ENCODE assay signal across 18 cellular contexts in the genomic region with DNA sequence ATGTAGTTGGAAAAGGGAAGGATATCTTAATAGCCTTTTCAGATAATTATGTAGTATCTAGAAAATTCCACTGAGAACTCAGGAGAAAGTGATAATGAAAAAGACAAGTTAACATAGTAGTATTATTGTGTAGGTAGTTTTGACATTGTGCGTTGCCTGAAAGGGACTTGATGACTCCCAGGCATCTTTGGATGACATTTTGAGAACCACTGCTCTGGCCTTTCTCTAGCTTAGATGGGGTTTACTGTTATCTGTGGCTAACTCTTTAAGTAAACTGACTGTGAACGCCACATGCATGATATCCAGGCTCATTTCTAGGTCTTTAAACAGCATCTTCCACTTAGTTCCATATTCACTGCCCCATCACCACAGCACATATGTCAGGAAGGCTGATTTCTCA. TPM values are rescaled to one million over a fixed set of nuclear protein-coding genes. Genes with fewer than 3 reads are reported as not detected.
DNase-seq lines count a peak whose midpoint lies in the region; ATAC-seq and TF ChIP-seq lines count a peak whose summit lies in the region.
"Had no signal": no experiment of that assay in that cellular context is flagged by ENCODE, and none has a peak within 500 bp of the region (broad histone marks: within the 10 kb centered on the region; RNA-seq: fewer than 3 reads in every experiment).

No MANE protein-coding gene starts in this region.

- H3K4me2 ChIP-seq in smooth muscle cell = peak overlapping the region; percentile 0
- H3K4me2 ChIP-seq: A549; BLaER1 treated with 17β-estradiol and CSF1 and Interleukin-3, amounts not matched to agents 10 nM and 100 nM had no signal

- no peaks in the 10 kb centered on the region for H3K4me1 ChIP-seq in smooth muscle cell (ENCODE audit: low read depth)
- H3K4me1 ChIP-seq in uterus = no peaks in the 10 kb centered on the region

- no peaks in the 10 kb centered on the region for H3K79me2 ChIP-seq in smooth muscle cell (ENCODE audit: low read depth)

- peak overlapping the region; percentile 38 to 74 for H3K27ac Mint-ChIP-seq in natural killer cell
- peak overlapping the region in 1 of 2 donors; percentile 21 for H3K27ac Mint-ChIP-seq in natural killer cell treated with Interleukin-12 subunit alpha and Interleukin-12 subunit beta and Interleukin-15 and Interleukin-18, amount 100 ng/mL, for 72 hours
- H3K27ac Mint-ChIP-seq: B cell; CD4-positive, alpha-beta T cell; CD8-positive, alpha-beta T cell had no signal

- H3K27me3 ChIP-seq in smooth muscle cell (ENCODE audit: low read depth) (no peaks in the 10 kb centered on the region), uterus (no peaks in the 10 kb centered on the region)
- H3K27me3 ChIP-seq: BLaER1 treated with 17β-estradiol and CSF1 and Interleukin-3, amounts not matched to agents 10 nM and 100 nM had no signal

- TF ChIP-seq POLR2A in uterus (IDR thresholded peaks at IDR 0.05) = no peak

- no peaks in the 10 kb centered on the region for H4K20me1 ChIP-seq in smooth muscle cell (ENCODE audit: low read depth)
- H4K20me1 ChIP-seq: BLaER1 treated with 17β-estradiol and CSF1 and Interleukin-3, amounts not matched to agents 10 nM and 100 nM had no signal

- no peak overlapping the region for H3K4me3 ChIP-seq in fibroblast of villous mesenchyme (ENCODE audit: low read depth, low read length)
- H3K4me3 ChIP-seq in smooth muscle cell = no peak overlapping the region
- no peak overlapping the region for H3K4me3 ChIP-seq in uterus
- H3K4me3 ChIP-seq: A549; BLaER1 treated with 17β-estradiol and CSF1 and Interleukin-3, amounts not matched to agents 10 nM and 100 nM had no signal

- H3K27ac ChIP-seq in smooth muscle cell (ENCODE audit: low read depth) = no peak overlapping the region
- no peak overlapping the region for H3K27ac ChIP-seq in uterus
- H3K27ac ChIP-seq: 22Rv1; A549; BLaER1 treated with 17β-estradiol and CSF1 and Interleukin-3, amounts not matched to agents 10 nM and 100 nM; C4-2B had no signal

- peaks cover 7% of the 10 kb centered on the region for H3F3A ChIP-seq in smooth muscle cell (ENCODE audit: low read depth)

- intact Hi-C loops in natural killer cell (cut with micrococcal nuclease) = no loop called here
- intact Hi-C loops in uterus (cut with DNase I; ENCODE audit: low total_unique reads) = no loop called here

- H3K9me3 ChIP-seq in smooth muscle cell (replicated peaks; ENCODE audit: low read depth) (no peaks in the 10 kb centered on the region), uterus (no peaks in the 10 kb centered on the region)
- H3K9me3 ChIP-seq: A549; BLaER1 treated with 17β-estradiol and CSF1 and Interleukin-3, amounts not matched to agents 10 nM and 100 nM; Caco-2 had no signal

- no peak for TF ChIP-seq CTCF in natural killer cell (IDR thresholded peaks at IDR 0.05)
- no peak for TF ChIP-seq CTCF in fibroblast of villous mesenchyme (IDR thresholded peaks at IDR 0.05; ENCODE audit: insufficient read depth, low read depth, low read length)
- no peak for TF ChIP-seq CTCF in smooth muscle cell (IDR thresholded peaks at IDR 0.05; ENCODE audit: borderline replicate concordance, insufficient read depth, poor library complexity, severe bottlenecking)
- no peak for TF ChIP-seq CTCF in uterus (IDR thresholded peaks at IDR 0.05)

- H3K36me3 ChIP-seq in smooth muscle cell (ENCODE audit: low read depth) (no peaks in the 10 kb centered on the region), uterus (no peaks in the 10 kb centered on the region)
- H3K36me3 ChIP-seq: BLaER1 treated with 17β-estradiol and CSF1 and Interleukin-3, amounts not matched to agents 10 nM and 100 nM had no signal

- H3K9me3 Mint-ChIP-seq in natural killer cell = no peaks in the 10 kb centered on the region
- no peaks in the 10 kb centered on the region for H3K9me3 Mint-ChIP-seq in natural killer cell treated with Interleukin-12 subunit alpha and Interleukin-12 subunit beta and Interleukin-15 and Interleukin-18, amount 100 ng/mL, for 72 hours
- H3K9me3 Mint-ChIP-seq: CD4-positive, alpha-beta T cell; CD8-positive, alpha-beta T cell had no signal

- H3K4me1 Mint-ChIP-seq in natural killer cell = peaks cover 56 to 58% of the 10 kb centered on the region in 2 donors
- peaks cover 47 to 50% of the 10 kb centered on the region in 2 donors for H3K4me1 Mint-ChIP-seq in natural killer cell treated with Interleukin-12 subunit alpha and Interleukin-12 subunit beta and Interleukin-15 and Interleukin-18, amount 100 ng/mL, for 72 hours (ENCODE audit: low read depth in 2 of 2)
- H3K4me1 Mint-ChIP-seq: B cell had no signal

- 16% methylated on average over 2 of the region's 2 CpGs for WGBS in smooth muscle cell (ENCODE audit: low lambda C conversion rate)

- no peak overlapping the region for H3K4me3 Mint-ChIP-seq in natural killer cell
- H3K4me3 Mint-ChIP-seq in natural killer cell treated with Interleukin-12 subunit alpha and Interleukin-12 subunit beta and Interleukin-15 and Interleukin-18, amount 100 ng/mL, for 72 hours = no peak overlapping the region
- H3K4me3 Mint-ChIP-seq: B cell; CD4-positive, alpha-beta T cell; CD8-positive, alpha-beta T cell had no signal

- H2AFZ ChIP-seq in smooth muscle cell (ENCODE audit: low read depth) = no peak overlapping the region

- H3K27me3 Mint-ChIP-seq in natural killer cell (ENCODE audit: low read depth in 2 of 2) = no peaks in the 10 kb centered on the region
- no peaks in the 10 kb centered on the region for H3K27me3 Mint-ChIP-seq in natural killer cell treated with Interleukin-12 subunit alpha and Interleukin-12 subunit beta and Interleukin-15 and Interleukin-18, amount 100 ng/mL, for 72 hours
- H3K27me3 Mint-ChIP-seq: CD4-positive, alpha-beta T cell had no signal

- H3K36me3 Mint-ChIP-seq in natural killer cell = no peaks in the 10 kb centered on the region
- H3K36me3 Mint-ChIP-seq in natural killer cell treated with Interleukin-12 subunit alpha and Interleukin-12 subunit beta and Interleukin-15 and Interleukin-18, amount 100 ng/mL, for 72 hours = peaks cover 4% of the 10 kb centered on the region
- H3K36me3 Mint-ChIP-seq: CD8-positive, alpha-beta T cell had no signal

- DNase-seq in natural killer cell (no peak), fibroblast of villous mesenchyme (ENCODE audit: low read depth) (peak; percentile 80), smooth muscle cell (lab: John Stamatoyannopoulos, UW; ENCODE audit: unreplicated experiment) (no peak), uterus (no peak)
- no peak for DNase-seq in natural killer cell treated with Interleukin-12 subunit alpha and Interleukin-12 subunit beta and Interleukin-15 and Interleukin-18, amount 100 ng/mL, for 72 hours (ENCODE audit: low spot score)
- DNase-seq: AML-193; Caco-2; Calu3; CD4-positive, alpha-beta T cell; CD8-positive, alpha-beta T cell; DMS79 treated with DMSO at 0.1 percent for 48 hours; GF-D8 had no signal

- ATAC-seq in natural killer cell (no peak), HG03139 (IDR thresholded peaks at IDR 0.05; ENCODE audit: unreplicated experiment) (no peak)
- ATAC-seq in natural killer cell treated with Interleukin-12 subunit alpha and Interleukin-12 subunit beta and Interleukin-15 and Interleukin-18, amount 100 ng/mL, for 72 hours = no peak
- ATAC-seq: A549; CD8-positive, alpha-beta T cell had no signal

- H3K9ac ChIP-seq in smooth muscle cell (ENCODE audit: low read depth) = no peak overlapping the region
- H3K9ac ChIP-seq: BLaER1 treated with 17β-estradiol and CSF1 and Interleukin-3, amounts not matched to agents 10 nM and 100 nM had no signal

RNA-seq across cellular contexts. Expression of a gene that starts 14.4 kb away (rescaled TPM):
- total RNA-seq in natural killer cell (100 to 1,000 TPM; 277 to 340 (median 295) TPM), fibroblast of villous mesenchyme (not detected in 2 replicates), smooth muscle cell (0.22 TPM in 1 of 2 replicates, not detected in the other), uterus (10 to 100 TPM in 1 of 4 donors, 1 to 10 TPM in 3; 1.8 to 16.5 (median 4.8) TPM)
- 10 to 100 TPM; 71.9 to 72.8 TPM for total RNA-seq in natural killer cell treated with Interleukin-12 subunit alpha and Interleukin-12 subunit beta and Interleukin-15 and Interleukin-18, amount 100 ng/mL, for 72 hours
- 0.06 and 0.07 TPM in 2 replicates for polyA plus RNA-seq in smooth muscle cell

Comparison
In these comparisons a context has a peak if more than half of its experiments do, and no peak if none do; other contexts are left out.
1. RNA of a gene that starts 14.4 kb away (total RNA-seq): 277 to 340 TPM in natural killer cell and 71.9 to 72.8 TPM in natural killer cell treated with Interleukin-12 subunit alpha and Interleukin-12 subunit beta and Interleukin-15 and Interleukin-18, amount 100 ng/mL, for 72 hours; 1.8 to 16.5 TPM in uterus, 0.22 TPM in smooth muscle cell and not detected in fibroblast of villous mesenchyme; every median in the first group is over 4 times any median in the second.